Comparison of ENCODE assay signal across 8 cellular contexts in the genomic region with DNA sequence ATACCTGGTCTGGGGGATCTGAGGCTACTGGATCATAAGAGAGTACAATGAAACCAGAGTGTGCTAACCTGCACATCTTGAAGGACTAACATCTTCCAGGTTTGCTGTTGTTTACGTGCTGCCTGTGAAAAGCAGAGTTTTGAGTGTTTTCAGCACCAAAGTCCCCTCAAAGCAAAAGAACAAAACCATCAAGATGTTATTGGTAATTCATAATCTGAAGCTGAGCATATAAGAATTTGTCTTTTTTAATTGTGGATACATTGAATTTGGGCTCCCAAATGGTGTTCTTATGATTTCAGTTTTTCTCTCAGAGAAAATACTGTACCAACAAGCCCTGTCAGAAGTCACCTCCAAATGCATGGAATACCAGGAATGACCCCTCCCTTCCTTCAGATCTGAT.
DNase-seq lines count a peak whose midpoint lies in the region; ATAC-seq and TF ChIP-seq lines count a peak whose summit lies in the region.

No MANE protein-coding gene starts in this region.

- peaks cover 5% of the 10 kb centered on the region for H3K9me3 Mint-ChIP-seq in activated naive CD4-positive, alpha-beta T cell treated with anti-CD3 and anti-CD28 coated beads, Interleukin-2, amount 50 U/mL, for 24 hours
- peaks cover 3% of the 10 kb centered on the region for H3K9me3 Mint-ChIP-seq in activated T-helper 17 cell treated with anti-CD3 and anti-CD28 coated beads, Interleukin-2, amount 50 U/mL, for 72 hours

- H3K4me3 ChIP-seq in right lobe of liver (no peak overlapping the region), upper lobe of right lung (peak overlapping the region; percentile 45)

- WGBS in right lobe of liver (ENCODE audit: insufficient coverage, low coverage, low lambda C conversion rate, missing lambda C conversion rate), result 100% methylated on average over 1 of the region's 1 CpG

- TF ChIP-seq CTCF in right lobe of liver (IDR thresholded peaks at IDR 0.05), result no peak
- no peak for TF ChIP-seq CTCF in upper lobe of right lung (IDR thresholded peaks at IDR 0.05)

- H3K4me1 Mint-ChIP-seq in activated naive CD4-positive, alpha-beta T cell treated with anti-CD3 and anti-CD28 coated beads, Interleukin-2, amount 50 U/mL, for 24 hours, result peaks cover 89% of the 10 kb centered on the region
- H3K4me1 Mint-ChIP-seq in activated T-helper 17 cell treated with anti-CD3 and anti-CD28 coated beads, Interleukin-2, amount 50 U/mL, for 72 hours, result peaks cover 46% of the 10 kb centered on the region

- no peaks in the 10 kb centered on the region for H3K36me3 ChIP-seq in right lobe of liver
- no peaks in the 10 kb centered on the region for H3K36me3 ChIP-seq in upper lobe of right lung

- ATAC-seq in activated T-helper 17 cell treated with anti-CD3 and anti-CD28 coated beads, Interleukin-2, amount 50 U/mL, for 72 hours (replicated peaks), result peak; percentile 10
- ATAC-seq in right lobe of liver (no peak), upper lobe of right lung (no peak), GM18511 (IDR thresholded peaks at IDR 0.05; ENCODE audit: unreplicated experiment) (no peak)

- DNase-seq in activated naive CD4-positive, alpha-beta T cell treated with Interleukin-2 at 50 U/mL for 16 hours, result no peak
- DNase-seq in right lobe of liver, result no peak
- no peak for DNase-seq in upper lobe of right lung
- DNase-seq in SIG-M5 treated with dmso at 0.1 percent for 504 hours (lab: John Stamatoyannopoulos, UW; ENCODE audit: unreplicated experiment), result no peak
- no peak for DNase-seq in NCI-H526 treated with DMSO at 0.1 percent for 48 hours (lab: John Stamatoyannopoulos, UW)

- H3K27me3 ChIP-seq in right lobe of liver (no peaks in the 10 kb centered on the region), upper lobe of right lung (no peaks in the 10 kb centered on the region)

- peaks cover 12% of the 10 kb centered on the region for H3K36me3 Mint-ChIP-seq in activated naive CD4-positive, alpha-beta T cell treated with anti-CD3 and anti-CD28 coated beads, Interleukin-2, amount 50 U/mL, for 24 hours
- H3K36me3 Mint-ChIP-seq in activated T-helper 17 cell treated with anti-CD3 and anti-CD28 coated beads, Interleukin-2, amount 50 U/mL, for 72 hours (ENCODE audit: low read depth), result peaks cover 6% of the 10 kb centered on the region

- no peak for TF ChIP-seq POLR2A in right lobe of liver (IDR thresholded peaks at IDR 0.05)

- peak overlapping the region; percentile 93 for H3K4me3 Mint-ChIP-seq in activated naive CD4-positive, alpha-beta T cell treated with anti-CD3 and anti-CD28 coated beads, Interleukin-2, amount 50 U/mL, for 24 hours
- peak overlapping the region; percentile 98 for H3K4me3 Mint-ChIP-seq in activated T-helper 17 cell treated with anti-CD3 and anti-CD28 coated beads, Interleukin-2, amount 50 U/mL, for 72 hours

- intact Hi-C loops in right lobe of liver (cut with DNase I) (no loop called here), upper lobe of right lung (cut with DNase I) (no loop called here)

- H3K27ac Mint-ChIP-seq in activated naive CD4-positive, alpha-beta T cell treated with anti-CD3 and anti-CD28 coated beads, Interleukin-2, amount 50 U/mL, for 24 hours, result peak overlapping the region; percentile 98
- H3K27ac Mint-ChIP-seq in activated T-helper 17 cell treated with anti-CD3 and anti-CD28 coated beads, Interleukin-2, amount 50 U/mL, for 72 hours, result peak overlapping the region; percentile 96

- H3K27me3 Mint-ChIP-seq in activated naive CD4-positive, alpha-beta T cell treated with anti-CD3 and anti-CD28 coated beads, Interleukin-2, amount 50 U/mL, for 24 hours, result no peaks in the 10 kb centered on the region
- H3K27me3 Mint-ChIP-seq in activated T-helper 17 cell treated with anti-CD3 and anti-CD28 coated beads, Interleukin-2, amount 50 U/mL, for 72 hours, result no peaks in the 10 kb centered on the region

- H3K4me1 ChIP-seq in right lobe of liver (peaks cover 0 to 13% (median 5%) of the 10 kb centered on the region in 4 donors), upper lobe of right lung (peaks cover 49% of the 10 kb centered on the region)

- no peaks in the 10 kb centered on the region for H3K9me3 ChIP-seq in right lobe of liver
- no peaks in the 10 kb centered on the region for H3K9me3 ChIP-seq in upper lobe of right lung

- H3K27ac ChIP-seq in right lobe of liver, result peak overlapping the region in 2 of 3 donors; percentile 24 to 36
- H3K27ac ChIP-seq in upper lobe of right lung, result peak overlapping the region; percentile 27
